Comparison of ENCODE assay signal across 23 cellular contexts in the genomic region with DNA sequence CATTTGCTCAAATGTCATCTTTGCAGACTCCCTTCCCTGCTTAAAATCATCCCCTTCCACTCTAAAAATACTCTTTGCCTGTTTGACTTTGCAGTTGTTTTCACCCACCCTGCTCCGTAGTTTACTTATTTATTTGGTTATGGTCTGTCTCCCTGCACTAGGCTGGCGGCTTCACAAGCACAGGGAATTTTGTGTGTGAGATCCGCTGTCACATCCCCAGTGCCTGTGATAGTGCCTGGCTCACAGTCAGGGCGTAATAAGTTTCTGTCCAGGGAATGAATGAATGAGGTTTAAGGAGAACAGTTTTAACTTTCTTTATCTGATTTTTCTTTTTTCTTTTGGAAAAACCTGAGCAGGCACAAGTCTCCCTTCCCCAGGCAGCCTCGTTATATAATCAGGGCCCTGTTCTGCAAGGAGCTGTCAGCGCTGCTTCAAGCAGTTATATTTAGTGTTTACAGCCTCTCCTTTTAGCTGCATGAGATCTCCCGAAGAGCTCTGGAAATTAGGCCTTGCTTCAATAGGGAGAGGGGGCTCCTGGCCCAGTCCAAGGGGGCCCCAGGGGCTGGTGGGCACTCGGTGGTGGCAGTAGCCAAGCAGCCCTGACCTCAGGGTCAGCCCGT. TPM values are rescaled to one million over a fixed set of nuclear protein-coding genes. Genes with fewer than 3 reads are reported as not detected.
"Had no signal": no experiment of that assay in that cellular context is flagged by ENCODE, and none has a peak within 500 bp of the region (broad histone marks: within the 10 kb centered on the region; RNA-seq: fewer than 3 reads in every experiment).

No MANE protein-coding gene starts in this region.

- H3K36me3 ChIP-seq: colonic mucosa, ovary, prostate gland, spleen, thoracic aorta had no signal

- H3K4me2 ChIP-seq: hepatocyte had no signal

- H3K79me2 ChIP-seq: hepatocyte had no signal

- H3K4me1 Mint-ChIP-seq: endodermal cell; naive thymus-derived CD4-positive, alpha-beta T cell; nephron progenitor cell; stimulated activated memory B cell treated with anti-CD40 and anti-IgM and Interleukin-4, amounts not matched to agents 10 μg/mL and 1 μg/mL and 100 μg/mL, for 72 hours had no signal

- ATAC-seq: esophagus mucosa; left colon; naive thymus-derived CD4-positive, alpha-beta T cell; sciatic nerve had no signal

- H3K9me3 ChIP-seq: colonic mucosa, ovary, prostate gland had no signal

- H3K27ac Mint-ChIP-seq: endodermal cell; nephron progenitor cell; stimulated activated memory B cell treated with anti-CD40 and anti-IgM and Interleukin-4, amounts not matched to agents 10 μg/mL and 1 μg/mL and 100 μg/mL, for 72 hours; stimulated activated naive CD8-positive, alpha-beta T cell treated with anti-CD3 and anti-CD28 coated beads, Interleukin-15, Interleukin-2, amounts not matched to agents 100 ng/mL and 50 ng/mL, for 24 hours had no signal

- H3K27me3 ChIP-seq: colonic mucosa, ovary had no signal

- H3K4me1 ChIP-seq: colonic mucosa, prostate gland, spleen had no signal

- DNase-seq: cerebellar nuclear complex; colonic mucosa; dermis blood vessel endothelial cell; effector CD4-positive, alpha-beta T cell; kidney; left colon; mammary epithelial cell; naive thymus-derived CD4-positive, alpha-beta T cell; nephron progenitor cell; ovary; spleen; stimulated activated CD4-positive, alpha-beta T cell treated with anti-CD3 and anti-CD28 coated beads, Interleukin-15, amount 100 ng/mL, for 24 hours; stimulated activated CD4-positive, alpha-beta T cell treated with anti-CD3 and anti-CD28 coated beads, Interleukin-1b, Interleukin-23, amount 100 ng/mL, for 48 hours; stimulated activated CD4-positive, alpha-beta T cell treated with anti-CD3 and anti-CD28 coated beads, Interleukin-4, amount 100 ng/mL, for 24 hours; trophoblast cell had no signal

- H2AFZ ChIP-seq: hepatocyte had no signal

- H3K27ac ChIP-seq: colonic mucosa, hepatocyte, ovary, prostate gland, spleen, thoracic aorta had no signal

- H3K4me3 Mint-ChIP-seq: endodermal cell; naive thymus-derived CD4-positive, alpha-beta T cell; nephron progenitor cell; stimulated activated memory B cell treated with anti-CD40 and anti-IgM and Interleukin-4, amounts not matched to agents 10 μg/mL and 1 μg/mL and 100 μg/mL, for 72 hours; stimulated activated naive CD8-positive, alpha-beta T cell treated with anti-CD3 and anti-CD28 coated beads, Interleukin-15, Interleukin-2, amounts not matched to agents 100 ng/mL and 50 ng/mL, for 24 hours had no signal

- H3K4me3 ChIP-seq: colonic mucosa, hepatocyte, ovary, prostate gland, spleen, thoracic aorta had no signal

RNA-seq across cellular contexts. Expression of a gene that starts 13.8 kb away (rescaled TPM):
- total RNA-seq: naive thymus-derived CD4-positive, alpha-beta T cell had no signal
